ENCODE assay signal across 9 cellular contexts in the genomic region with DNA sequence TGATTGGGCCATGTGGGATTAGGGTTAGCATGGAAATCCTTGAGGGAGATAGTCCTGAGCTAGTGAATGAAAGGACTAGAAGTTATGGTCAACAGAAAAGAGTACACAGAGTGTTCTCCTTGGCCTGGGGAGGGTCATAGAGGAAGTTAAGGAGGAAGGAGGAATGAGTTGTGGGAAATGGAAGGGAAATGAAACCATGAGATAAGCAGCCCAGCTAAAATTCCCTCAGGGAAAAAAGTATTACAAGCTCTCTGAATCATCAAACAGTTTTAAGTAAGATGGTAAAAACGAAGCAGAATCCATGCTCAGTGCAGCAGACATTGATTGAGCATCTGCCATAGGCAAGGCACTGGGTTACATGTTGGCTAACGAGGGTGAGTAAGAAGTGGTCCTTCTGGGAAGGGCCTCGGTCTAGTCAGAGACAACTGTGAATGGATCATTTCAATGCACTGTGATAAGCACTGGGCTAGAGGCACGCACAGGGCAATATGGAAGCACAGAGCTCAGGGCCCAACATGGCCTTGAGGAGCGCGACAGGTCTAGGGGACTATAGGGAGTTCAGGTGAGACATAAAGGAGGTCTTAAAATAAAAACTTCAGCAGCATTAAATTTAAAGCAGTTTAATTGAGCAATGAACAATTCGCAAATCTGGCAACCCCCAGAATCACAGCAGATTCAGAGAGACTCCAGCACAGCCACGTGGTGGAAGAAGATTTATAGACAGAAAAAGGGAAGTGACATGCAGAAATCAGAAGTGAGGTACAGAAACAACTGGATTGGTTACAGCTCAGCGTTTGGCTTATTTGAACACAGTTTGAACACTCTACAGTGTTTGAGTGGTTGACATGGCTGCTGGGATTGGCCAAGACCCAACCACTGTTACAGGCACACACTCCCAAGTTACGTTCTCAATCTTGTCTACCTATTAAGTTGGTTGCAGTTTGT.
DNase-seq lines count a peak whose midpoint lies in the region; ATAC-seq and TF ChIP-seq lines count a peak whose summit lies in the region.
"Had no signal": no experiment of that assay in that cellular context is flagged by ENCODE, and none has a peak within 500 bp of the region (broad histone marks: within the 10 kb centered on the region; RNA-seq: fewer than 3 reads in every experiment).

No MANE protein-coding gene starts in this region.

- no peak overlapping the region for H3K4me3 Mint-ChIP-seq in T-helper 17 cell

- DNase-seq in KBM-7 (peak; percentile 79), T-helper 17 cell (no peak), left ventricle myocardium superior (no peak), stromal cell of bone marrow (ENCODE audit: low read depth) (peak; percentile 57), GM13976 (ENCODE audit: low spot score) (no peak), HPDE6-E6E7 (ENCODE audit: extremely low spot score) (no peak), DMS53 treated with DMSO at 0.1 percent for 48 hours (lab: John Stamatoyannopoulos, UW; ENCODE audit: unreplicated experiment) (no peak)
- DNase-seq: effector memory CD4-positive, alpha-beta T cell; stimulated activated CD4-positive, alpha-beta T cell treated with anti-CD3 and anti-CD28 coated beads, Interleukin-12 subunit alpha, Interleukin-12 subunit beta, amount 100 ng/mL, for 4 hours had no signal

- no peaks in the 10 kb centered on the region for H3K4me1 Mint-ChIP-seq in T-helper 17 cell

- no peaks in the 10 kb centered on the region for H3K36me3 Mint-ChIP-seq in T-helper 17 cell (ENCODE audit: low read depth)

- peaks cover 4% of the 10 kb centered on the region for H3K27me3 Mint-ChIP-seq in T-helper 17 cell

- H3K9me3 ChIP-seq in T-helper 17 cell (ENCODE audit: control insufficient read depth, low read length, poor library complexity, severe bottlenecking): no peaks in the 10 kb centered on the region

- no peak for TF ChIP-seq CTCF in GM13976 (IDR thresholded peaks at IDR 0.05; ENCODE audit: borderline replicate concordance, control extremely low read depth, extremely low read depth, insufficient read depth, missing control alignments)

- intact Hi-C loops in left ventricle myocardium superior (cut with micrococcal nuclease): no loop called here

- ATAC-seq in T-helper 17 cell: peak; percentile 12
- ATAC-seq in left ventricle myocardium superior: peak; percentile 78

- no peak overlapping the region for H3K27ac Mint-ChIP-seq in T-helper 17 cell

- in situ Hi-C loops in KBM-7 (cut with MboI; ENCODE audit: low pct_unique_long_range_greater_than_20kb, low sequenced_read_pairs): no loop called here
- in situ Hi-C loops in GM13976 (cut with MboI; ENCODE audit: low sequenced_read_pairs, unreplicated experiment): no loop called here

Comparison
In these comparisons a context has a peak if more than half of its experiments do, and no peak if none do; other contexts are left out.
1. DNase-seq: peak in KBM-7 (single experiment) and stromal cell of bone marrow (single experiment); none in T-helper 17 cell (0 of 3), left ventricle myocardium superior (single experiment), GM13976 (single experiment), HPDE6-E6E7 (single experiment) and DMS53 treated with DMSO at 0.1 percent for 48 hours (single experiment).